23 cellular contexts compared by ENCODE assay signal in genomic region chr20:39036011-39036410, GRCh38.
DNase-seq lines count a peak whose midpoint lies in the region; ATAC-seq, FAIRE-seq and TF ChIP-seq lines count a peak whose summit lies in the region.
"Had no signal": no experiment of that assay in that cellular context is flagged by ENCODE, and none has a peak within 500 bp of the region (broad histone marks: within the 10 kb centered on the region; RNA-seq: fewer than 3 reads in every experiment).

No MANE protein-coding gene starts in this region.

- H3K4me2 ChIP-seq in endothelial cell of umbilical vein (ENCODE audit: insufficient read depth, low read length) = no peak overlapping the region
- no peak overlapping the region for H3K4me2 ChIP-seq in mesenchymal stem cell (ENCODE audit: low read length, poor library complexity, severe bottlenecking)
- H3K4me2 ChIP-seq: BLaER1 treated with 17β-estradiol and CSF1 and Interleukin-3, amounts not matched to agents 10 nM and 100 nM had no signal

- dilution Hi-C loops in endothelial cell of umbilical vein (cut with MboI; ENCODE audit: extremely low pct_ligation_motif_present, low sequenced_read_pairs) = no loop called here

- H3K27ac Mint-ChIP-seq in stimulated activated naive CD8-positive, alpha-beta T cell treated with anti-CD3 and anti-CD28 coated beads, Interleukin-15, Interleukin-2, amounts not matched to agents 100 ng/mL and 50 ng/mL, for 24 hours = peak overlapping the region; percentile 55
- H3K27ac Mint-ChIP-seq in stimulated activated naive CD8-positive, alpha-beta T cell treated with anti-CD3 and anti-CD28 coated beads, Interleukin-15, amount 100 ng/mL, for 72 hours = peak overlapping the region in 1 of 2 donors; percentile 82
- no peak overlapping the region for H3K27ac Mint-ChIP-seq in progenitor cell of endocrine pancreas
- H3K27ac Mint-ChIP-seq: activated CD4-positive, alpha-beta T cell treated with anti-CD3 and anti-CD28 coated beads, Interleukin-2, amount 10 ng/mL, durations not matched to agents 24 days and 14 days; T-cell had no signal

- H2AFZ ChIP-seq in endothelial cell of umbilical vein (ENCODE audit: low read depth, low read length) (no peak overlapping the region), mesenchymal stem cell (ENCODE audit: low read depth, low read length) (no peak overlapping the region)

- BruUV-seq in endothelial cell of umbilical vein (replicated peaks; lab: Mats Ljungman, UMichigan) = no TSS peak

- H3K27ac ChIP-seq in endothelial cell of umbilical vein (ENCODE audit: insufficient read depth, low read depth, low read length) (no peak overlapping the region), mesenchymal stem cell (ENCODE audit: low read length, poor library complexity, severe bottlenecking) (no peak overlapping the region)
- H3K27ac ChIP-seq: 22Rv1; BLaER1 treated with 17β-estradiol and CSF1 and Interleukin-3, amounts not matched to agents 10 nM and 100 nM had no signal

- 100% methylated on average over 1 of the region's 1 CpG for WGBS in mesenchymal stem cell

- POLR2A ChIA-PET in endothelial cell of umbilical vein (lab: Charles Lee) = no interaction called here

- H2BK12ac ChIP-seq in mesenchymal stem cell (ENCODE audit: low read length in 2 of 2) = no peak overlapping the region

- H3K79me1 ChIP-seq in mesenchymal stem cell (replicated peaks; ENCODE audit: low read length, poor library complexity, severe bottlenecking) = peaks cover 4% of the 10 kb centered on the region

- H2BK5ac ChIP-seq in mesenchymal stem cell (ENCODE audit: low read depth, low read length, poor library complexity, severe bottlenecking) = no peak overlapping the region

- H3K9ac ChIP-seq in endothelial cell of umbilical vein (replicated peaks; ENCODE audit: extremely low read depth, insufficient read depth, low read length) (no peak overlapping the region), mesenchymal stem cell (ENCODE audit: low read length) (peak overlapping the region; percentile 48)
- H3K9ac ChIP-seq: BLaER1 treated with 17β-estradiol and CSF1 and Interleukin-3, amounts not matched to agents 10 nM and 100 nM had no signal

- no peak for TF ChIP-seq POLR2A in endothelial cell of umbilical vein (IDR thresholded peaks at IDR 0.05; ENCODE audit: low read depth, low read length)

- H3K4me1 Mint-ChIP-seq in stimulated activated naive CD8-positive, alpha-beta T cell treated with anti-CD3 and anti-CD28 coated beads, Interleukin-15, Interleukin-2, amounts not matched to agents 100 ng/mL and 50 ng/mL, for 24 hours (ENCODE audit: low read depth) = no peaks in the 10 kb centered on the region
- no peaks in the 10 kb centered on the region for H3K4me1 Mint-ChIP-seq in stimulated activated naive CD8-positive, alpha-beta T cell treated with anti-CD3 and anti-CD28 coated beads, Interleukin-15, amount 100 ng/mL, for 72 hours
- H3K4me1 Mint-ChIP-seq in progenitor cell of endocrine pancreas (ENCODE audit: low read depth) = no peaks in the 10 kb centered on the region
- H3K4me1 Mint-ChIP-seq: activated CD4-positive, alpha-beta T cell treated with anti-CD3 and anti-CD28 coated beads, Interleukin-2, amount 10 ng/mL, durations not matched to agents 24 days and 14 days; H9; T-cell had no signal

- H4K91ac ChIP-seq in mesenchymal stem cell (ENCODE audit: low read length) = no peak overlapping the region

- peaks cover 46% of the 10 kb centered on the region for H3K36me3 Mint-ChIP-seq in stimulated activated naive CD8-positive, alpha-beta T cell treated with anti-CD3 and anti-CD28 coated beads, Interleukin-15, Interleukin-2, amounts not matched to agents 100 ng/mL and 50 ng/mL, for 24 hours (ENCODE audit: low read depth)
- peaks cover 10% of the 10 kb centered on the region for H3K36me3 Mint-ChIP-seq in progenitor cell of endocrine pancreas (ENCODE audit: insufficient read depth)

- no peak overlapping the region for H2BK120ac ChIP-seq in mesenchymal stem cell (ENCODE audit: low read depth, low read length)

- H2AK5ac ChIP-seq in mesenchymal stem cell (ENCODE audit: low read length, severe bottlenecking) = no peak overlapping the region

- no peaks in the 10 kb centered on the region for H4K20me1 ChIP-seq in endothelial cell of umbilical vein (replicated peaks; ENCODE audit: control insufficient read depth, extremely low read depth, insufficient read depth, low read length)

- ATAC-seq in stimulated activated naive CD8-positive, alpha-beta T cell treated with anti-CD3 and anti-CD28 coated beads, Interleukin-15, amount 100 ng/mL, for 72 hours = no peak
- no peak for ATAC-seq in GM18867 (IDR thresholded peaks at IDR 0.05; ENCODE audit: unreplicated experiment)
- ATAC-seq: HepG2, left lobe of liver, PC-3, T-cell had no signal

- no peaks in the 10 kb centered on the region for H3K9me3 Mint-ChIP-seq in stimulated activated naive CD8-positive, alpha-beta T cell treated with anti-CD3 and anti-CD28 coated beads, Interleukin-15, Interleukin-2, amounts not matched to agents 100 ng/mL and 50 ng/mL, for 24 hours
- no peaks in the 10 kb centered on the region for H3K9me3 Mint-ChIP-seq in stimulated activated naive CD8-positive, alpha-beta T cell treated with anti-CD3 and anti-CD28 coated beads, Interleukin-15, amount 100 ng/mL, for 72 hours
- H3K9me3 Mint-ChIP-seq in progenitor cell of endocrine pancreas (ENCODE audit: low read depth) = no peaks in the 10 kb centered on the region
- H3K9me3 Mint-ChIP-seq: activated CD4-positive, alpha-beta T cell treated with anti-CD3 and anti-CD28 coated beads, Interleukin-2, amount 10 ng/mL, durations not matched to agents 24 days and 14 days; H9; T-cell had no signal

- H3K23ac ChIP-seq in mesenchymal stem cell (ENCODE audit: low read length in 2 of 2) = no peak overlapping the region

- no peak overlapping the region for H3K4ac ChIP-seq in mesenchymal stem cell (ENCODE audit: low read depth in 1 of 2, low read length in 2 of 2)

- no peaks in the 10 kb centered on the region for H3K9me3 ChIP-seq in endothelial cell of umbilical vein (replicated peaks; ENCODE audit: control insufficient read depth, insufficient read depth, low read length)
- H3K9me3 ChIP-seq in mesenchymal stem cell (ENCODE audit: control insufficient read depth, low read length) = no peaks in the 10 kb centered on the region
- H3K9me3 ChIP-seq: BLaER1 treated with 17β-estradiol and CSF1 and Interleukin-3, amounts not matched to agents 10 nM and 100 nM had no signal

- H3K27me3 ChIP-seq in endothelial cell of umbilical vein (ENCODE audit: control insufficient read depth in 2 of 2, insufficient read depth in 2 of 2, low read length in 2 of 2) = no peaks in the 10 kb centered on the region
- no peaks in the 10 kb centered on the region for H3K27me3 ChIP-seq in mesenchymal stem cell (ENCODE audit: control insufficient read depth in 1 of 2, insufficient read depth in 1 of 2, low read length in 2 of 2)
- H3K27me3 ChIP-seq: BLaER1 treated with 17β-estradiol and CSF1 and Interleukin-3, amounts not matched to agents 10 nM and 100 nM had no signal

- no peaks in the 10 kb centered on the region for H3K4me1 ChIP-seq in endothelial cell of umbilical vein (ENCODE audit: control insufficient read depth, extremely low read depth, insufficient read depth, low read length)
- H3K4me1 ChIP-seq in mesenchymal stem cell (ENCODE audit: control insufficient read depth, insufficient read depth, low read depth, low read length) = no peaks in the 10 kb centered on the region

- H3K14ac ChIP-seq in mesenchymal stem cell (ENCODE audit: low read length in 2 of 2) = no peak overlapping the region

- H3K36me3 ChIP-seq in endothelial cell of umbilical vein (ENCODE audit: control insufficient read depth in 2 of 2, extremely low read depth in 1 of 2, insufficient read depth in 2 of 2, low read length in 2 of 2) (peaks cover 2 to 7% of the 10 kb centered on the region in 2 experiments), mesenchymal stem cell (ENCODE audit: control insufficient read depth in 1 of 2, insufficient read depth in 2 of 2, low read depth in 1 of 2, low read length in 2 of 2) (peaks cover 52 to 68% of the 10 kb centered on the region in 2 experiments)

- no peak for DNase-seq in stimulated activated naive CD8-positive, alpha-beta T cell treated with anti-CD3 and anti-CD28 coated beads, Interleukin-15, amount 100 ng/mL, for 72 hours
- no peak for DNase-seq in endothelial cell of umbilical vein (ENCODE audit: low read depth, low spot score)
- DNase-seq in mesenchymal stem cell = no peak
- no peak for DNase-seq in NCI-H510A (lab: John Stamatoyannopoulos, UW)
- no peak for DNase-seq in stimulated activated CD4-positive, alpha-beta T cell treated with anti-CD3 and anti-CD28 coated beads, Interleukin-2, amount 100 ng/mL, for 24 hours
- no peak for DNase-seq in progenitor cell of endocrine pancreas (ENCODE audit: low spot score, unreplicated experiment)
- DNase-seq: activated CD4-positive, alpha-beta T cell treated with anti-CD3 and anti-CD28 coated beads, Interleukin-2, amount 10 ng/mL, durations not matched to agents 24 days and 14 days; activated CD8-positive, alpha-beta memory T cell treated with anti-CD3 and anti-CD28 coated beads, Interleukin-2, amount 50 U/mL, for 4 hours; activated gamma-delta T cell; H9; NCI-H1417 treated with DMSO at 0.1 percent for 48 hours; NCI-H2171 treated with DMSO at 0.1 percent for 48 hours; NCI-H774; PC-3; SIG-M5; T-cell had no signal

- H2BK15ac ChIP-seq in mesenchymal stem cell (ENCODE audit: low read depth, poor library complexity, severe bottlenecking) = no peak overlapping the region

- H3K9me1 ChIP-seq in endothelial cell of umbilical vein (replicated peaks; ENCODE audit: control insufficient read depth, extremely low read depth, insufficient read depth, low read length) = no peaks in the 10 kb centered on the region

- H3K4me3 Mint-ChIP-seq in stimulated activated naive CD8-positive, alpha-beta T cell treated with anti-CD3 and anti-CD28 coated beads, Interleukin-15, Interleukin-2, amounts not matched to agents 100 ng/mL and 50 ng/mL, for 24 hours = no peak overlapping the region
- no peak overlapping the region for H3K4me3 Mint-ChIP-seq in stimulated activated naive CD8-positive, alpha-beta T cell treated with anti-CD3 and anti-CD28 coated beads, Interleukin-15, amount 100 ng/mL, for 72 hours
- H3K4me3 Mint-ChIP-seq in progenitor cell of endocrine pancreas (ENCODE audit: low read depth) = no peak overlapping the region
- H3K4me3 Mint-ChIP-seq: activated CD4-positive, alpha-beta T cell treated with anti-CD3 and anti-CD28 coated beads, Interleukin-2, amount 10 ng/mL, durations not matched to agents 24 days and 14 days; H9; T-cell had no signal

- H4K8ac ChIP-seq in mesenchymal stem cell (ENCODE audit: low read length) = no peak overlapping the region

- no peak overlapping the region for H3K18ac ChIP-seq in mesenchymal stem cell (ENCODE audit: low read depth in 1 of 2, low read length in 2 of 2)

- intact Hi-C loops in endothelial cell of umbilical vein (cut with micrococcal nuclease) = no loop called here

- TF ChIP-seq CTCF in endothelial cell of umbilical vein (IDR thresholded peaks at IDR 0.05; ENCODE audit: extremely low read depth in 1 of 2, insufficient read depth in 1 of 2, low read depth in 1 of 2, low read length in 2 of 2) (no peak), progenitor cell of endocrine pancreas (IDR thresholded peaks at IDR 0.05; ENCODE audit: unreplicated experiment) (no peak)

- H3K4me3 ChIP-seq in endothelial cell of umbilical vein (replicated peaks in 1 of 3; ENCODE audit: insufficient read depth in 1 of 3, low read depth in 1 of 3, low read length in 3 of 3) (no peak overlapping the region), mesenchymal stem cell (ENCODE audit: insufficient read depth in 1 of 2, low read depth in 1 of 2, low read length in 2 of 2) (no peak overlapping the region)
- H3K4me3 ChIP-seq: BLaER1 treated with 17β-estradiol and CSF1 and Interleukin-3, amounts not matched to agents 10 nM and 100 nM had no signal

- no peaks in the 10 kb centered on the region for H3K27me3 Mint-ChIP-seq in stimulated activated naive CD8-positive, alpha-beta T cell treated with anti-CD3 and anti-CD28 coated beads, Interleukin-15, Interleukin-2, amounts not matched to agents 100 ng/mL and 50 ng/mL, for 24 hours
- H3K27me3 Mint-ChIP-seq in stimulated activated naive CD8-positive, alpha-beta T cell treated with anti-CD3 and anti-CD28 coated beads, Interleukin-15, amount 100 ng/mL, for 72 hours = no peaks in the 10 kb centered on the region
- no peaks in the 10 kb centered on the region for H3K27me3 Mint-ChIP-seq in progenitor cell of endocrine pancreas
- H3K27me3 Mint-ChIP-seq: activated CD4-positive, alpha-beta T cell treated with anti-CD3 and anti-CD28 coated beads, Interleukin-2, amount 10 ng/mL, durations not matched to agents 24 days and 14 days; T-cell had no signal

- CTCF ChIA-PET in endothelial cell of umbilical vein (lab: Charles Lee) = interaction anchor here (0.7 to 4.8 kb wide), 2 partner anchors 14 to 310 kb away, joined by 3 to 24 read pairs; no protein-coding TSS in a partner anchor

- peak; percentile 33 for FAIRE-seq in endothelial cell of umbilical vein (lab: Jason Lieb, UNC)
- FAIRE-seq: D721Med, HepG2 had no signal

- H3K79me2 ChIP-seq in endothelial cell of umbilical vein (ENCODE audit: control insufficient read depth, insufficient read depth, low read length) = no peaks in the 10 kb centered on the region
